In the genomic region with DNA sequence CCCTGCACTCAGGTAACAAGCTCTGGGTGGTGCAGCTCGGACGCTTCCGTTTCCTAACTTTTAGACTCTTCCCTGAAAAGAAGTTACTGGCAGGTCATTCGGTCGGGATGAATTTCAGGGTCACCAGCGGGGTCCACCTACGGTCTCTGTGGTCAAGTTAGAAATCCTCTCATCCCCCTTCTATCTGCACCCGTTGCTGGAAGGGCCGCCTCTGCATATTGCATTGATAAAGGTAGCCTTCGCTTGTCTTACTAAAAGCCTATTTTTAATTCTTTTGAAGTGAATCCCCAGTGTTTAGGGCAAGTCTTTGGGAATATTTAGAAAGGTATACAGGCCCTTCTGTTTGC, we compare ENCODE assay signal across 2 cellular contexts.
TF ChIP-seq lines count a peak whose summit lies in the region.

No MANE protein-coding gene starts in this region.

TF ChIP-seq in SK-N-SH treated with all-trans-retinoic acid at 6 μM for 48 hours, 23 proteins besides CTCF, POLR2A, EP300 and RAD21 (continued from another document):
- TF ChIP-seq, protein P1, sequence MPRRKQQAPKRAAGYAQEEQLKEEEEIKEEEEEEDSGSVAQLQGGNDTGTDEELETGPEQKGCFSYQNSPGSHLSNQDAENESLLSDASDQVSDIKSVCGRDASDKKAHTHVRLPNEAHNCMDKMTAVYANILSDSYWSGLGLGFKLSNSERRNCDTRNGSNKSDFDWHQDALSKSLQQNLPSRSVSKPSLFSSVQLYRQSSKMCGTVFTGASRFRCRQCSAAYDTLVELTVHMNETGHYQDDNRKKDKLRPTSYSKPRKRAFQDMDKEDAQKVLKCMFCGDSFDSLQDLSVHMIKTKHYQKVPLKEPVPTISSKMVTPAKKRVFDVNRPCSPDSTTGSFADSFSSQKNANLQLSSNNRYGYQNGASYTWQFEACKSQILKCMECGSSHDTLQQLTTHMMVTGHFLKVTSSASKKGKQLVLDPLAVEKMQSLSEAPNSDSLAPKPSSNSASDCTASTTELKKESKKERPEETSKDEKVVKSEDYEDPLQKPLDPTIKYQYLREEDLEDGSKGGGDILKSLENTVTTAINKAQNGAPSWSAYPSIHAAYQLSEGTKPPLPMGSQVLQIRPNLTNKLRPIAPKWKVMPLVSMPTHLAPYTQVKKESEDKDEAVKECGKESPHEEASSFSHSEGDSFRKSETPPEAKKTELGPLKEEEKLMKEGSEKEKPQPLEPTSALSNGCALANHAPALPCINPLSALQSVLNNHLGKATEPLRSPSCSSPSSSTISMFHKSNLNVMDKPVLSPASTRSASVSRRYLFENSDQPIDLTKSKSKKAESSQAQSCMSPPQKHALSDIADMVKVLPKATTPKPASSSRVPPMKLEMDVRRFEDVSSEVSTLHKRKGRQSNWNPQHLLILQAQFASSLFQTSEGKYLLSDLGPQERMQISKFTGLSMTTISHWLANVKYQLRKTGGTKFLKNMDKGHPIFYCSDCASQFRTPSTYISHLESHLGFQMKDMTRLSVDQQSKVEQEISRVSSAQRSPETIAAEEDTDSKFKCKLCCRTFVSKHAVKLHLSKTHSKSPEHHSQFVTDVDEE (CRISPR knock-in tag; IDR thresholded peaks at IDR 0.05) = no peak
- TF ChIP-seq OSR1 (CRISPR knock-in tag; IDR thresholded peaks at IDR 0.05) (no peak), TCF4 (CRISPR knock-in tag; IDR thresholded peaks at IDR 0.05; ENCODE audit: borderline replicate concordance) (no peak), ZNF8 (CRISPR knock-in tag; IDR thresholded peaks at IDR 0.05) (no peak), BACH2 (CRISPR knock-in tag; IDR thresholded peaks at IDR 0.05; ENCODE audit: borderline replicate concordance) (no peak), RARB (CRISPR knock-in tag; IDR thresholded peaks at IDR 0.05) (no peak), GLIS3 (CRISPR knock-in tag; IDR thresholded peaks at IDR 0.05) (no peak), SNAI2 (CRISPR knock-in tag; IDR thresholded peaks at IDR 0.05) (no peak), ISL1 (CRISPR knock-in tag; IDR thresholded peaks at IDR 0.05) (no peak), ZNF565 (CRISPR knock-in tag; conservative IDR thresholded peaks at IDR 0.05; ENCODE audit: low read depth) (no peak), PPARA (CRISPR knock-in tag; IDR thresholded peaks at IDR 0.05; ENCODE audit: borderline replicate concordance) (no peak), ARNTL (CRISPR knock-in tag; IDR thresholded peaks at IDR 0.05; ENCODE audit: borderline replicate concordance, low read depth) (no peak)
- TF ChIP-seq, protein P2, sequence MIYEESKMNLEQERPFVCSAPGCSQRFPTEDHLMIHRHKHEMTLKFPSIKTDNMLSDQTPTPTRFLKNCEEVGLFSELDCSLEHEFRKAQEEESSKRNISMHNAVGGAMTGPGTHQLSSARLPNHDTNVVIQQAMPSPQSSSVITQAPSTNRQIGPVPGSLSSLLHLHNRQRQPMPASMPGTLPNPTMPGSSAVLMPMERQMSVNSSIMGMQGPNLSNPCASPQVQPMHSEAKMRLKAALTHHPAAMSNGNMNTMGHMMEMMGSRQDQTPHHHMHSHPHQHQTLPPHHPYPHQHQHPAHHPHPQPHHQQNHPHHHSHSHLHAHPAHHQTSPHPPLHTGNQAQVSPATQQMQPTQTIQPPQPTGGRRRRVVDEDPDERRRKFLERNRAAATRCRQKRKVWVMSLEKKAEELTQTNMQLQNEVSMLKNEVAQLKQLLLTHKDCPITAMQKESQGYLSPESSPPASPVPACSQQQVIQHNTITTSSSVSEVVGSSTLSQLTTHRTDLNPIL (CRISPR knock-in tag; IDR thresholded peaks at IDR 0.05; ENCODE audit: low read depth) = no peak
- TF ChIP-seq, protein P3, sequence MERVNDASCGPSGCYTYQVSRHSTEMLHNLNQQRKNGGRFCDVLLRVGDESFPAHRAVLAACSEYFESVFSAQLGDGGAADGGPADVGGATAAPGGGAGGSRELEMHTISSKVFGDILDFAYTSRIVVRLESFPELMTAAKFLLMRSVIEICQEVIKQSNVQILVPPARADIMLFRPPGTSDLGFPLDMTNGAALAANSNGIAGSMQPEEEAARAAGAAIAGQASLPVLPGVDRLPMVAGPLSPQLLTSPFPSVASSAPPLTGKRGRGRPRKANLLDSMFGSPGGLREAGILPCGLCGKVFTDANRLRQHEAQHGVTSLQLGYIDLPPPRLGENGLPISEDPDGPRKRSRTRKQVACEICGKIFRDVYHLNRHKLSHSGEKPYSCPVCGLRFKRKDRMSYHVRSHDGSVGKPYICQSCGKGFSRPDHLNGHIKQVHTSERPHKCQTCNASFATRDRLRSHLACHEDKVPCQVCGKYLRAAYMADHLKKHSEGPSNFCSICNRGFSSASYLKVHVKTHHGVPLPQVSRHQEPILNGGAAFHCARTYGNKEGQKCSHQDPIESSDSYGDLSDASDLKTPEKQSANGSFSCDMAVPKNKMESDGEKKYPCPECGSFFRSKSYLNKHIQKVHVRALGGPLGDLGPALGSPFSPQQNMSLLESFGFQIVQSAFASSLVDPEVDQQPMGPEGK (CRISPR knock-in tag; IDR thresholded peaks at IDR 0.05; ENCODE audit: borderline replicate concordance) = no peak
- TF ChIP-seq, protein P4, sequence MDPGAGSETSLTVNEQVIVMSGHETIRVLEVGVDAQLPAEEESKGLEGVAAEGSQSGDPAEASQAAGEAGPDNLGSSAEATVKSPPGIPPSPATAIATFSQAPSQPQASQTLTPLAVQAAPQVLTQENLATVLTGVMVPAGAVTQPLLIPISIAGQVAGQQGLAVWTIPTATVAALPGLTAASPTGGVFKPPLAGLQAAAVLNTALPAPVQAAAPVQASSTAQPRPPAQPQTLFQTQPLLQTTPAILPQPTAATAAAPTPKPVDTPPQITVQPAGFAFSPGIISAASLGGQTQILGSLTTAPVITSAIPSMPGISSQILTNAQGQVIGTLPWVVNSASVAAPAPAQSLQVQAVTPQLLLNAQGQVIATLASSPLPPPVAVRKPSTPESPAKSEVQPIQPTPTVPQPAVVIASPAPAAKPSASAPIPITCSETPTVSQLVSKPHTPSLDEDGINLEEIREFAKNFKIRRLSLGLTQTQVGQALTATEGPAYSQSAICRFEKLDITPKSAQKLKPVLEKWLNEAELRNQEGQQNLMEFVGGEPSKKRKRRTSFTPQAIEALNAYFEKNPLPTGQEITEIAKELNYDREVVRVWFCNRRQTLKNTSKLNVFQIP (CRISPR knock-in tag; IDR thresholded peaks at IDR 0.05; ENCODE audit: borderline replicate concordance, low read depth) = no peak

TF ChIP-seq in WTC11, 78 proteins besides CTCF, POLR2A, EP300 and RAD21 (continued from another document):
- TF ChIP-seq, protein P5, sequence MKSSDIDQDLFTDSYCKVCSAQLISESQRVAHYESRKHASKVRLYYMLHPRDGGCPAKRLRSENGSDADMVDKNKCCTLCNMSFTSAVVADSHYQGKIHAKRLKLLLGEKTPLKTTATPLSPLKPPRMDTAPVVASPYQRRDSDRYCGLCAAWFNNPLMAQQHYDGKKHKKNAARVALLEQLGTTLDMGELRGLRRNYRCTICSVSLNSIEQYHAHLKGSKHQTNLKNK (CRISPR knock-in tag; IDR thresholded peaks at IDR 0.05) = no peak
- TF ChIP-seq TEAD1 (CRISPR knock-in tag; IDR thresholded peaks at IDR 0.05) (no peak), FOXJ3 (CRISPR knock-in tag; IDR thresholded peaks at IDR 0.05; ENCODE audit: borderline replicate concordance) (no peak), MXD4 (CRISPR knock-in tag; IDR thresholded peaks at IDR 0.05; ENCODE audit: borderline replicate concordance) (no peak), RELA (CRISPR knock-in tag; IDR thresholded peaks at IDR 0.05; ENCODE audit: borderline replicate concordance) (no peak), ZNF416 (CRISPR knock-in tag; IDR thresholded peaks at IDR 0.05) (no peak), NFYB (CRISPR knock-in tag; conservative IDR thresholded peaks at IDR 0.05; ENCODE audit: low read depth) (no peak), FOXK1 (CRISPR knock-in tag; IDR thresholded peaks at IDR 0.05) (no peak), NR2C2 (CRISPR knock-in tag; IDR thresholded peaks at IDR 0.05) (no peak), TP53 (CRISPR knock-in tag; IDR thresholded peaks at IDR 0.05) (no peak)
- TF ChIP-seq, protein P6, sequence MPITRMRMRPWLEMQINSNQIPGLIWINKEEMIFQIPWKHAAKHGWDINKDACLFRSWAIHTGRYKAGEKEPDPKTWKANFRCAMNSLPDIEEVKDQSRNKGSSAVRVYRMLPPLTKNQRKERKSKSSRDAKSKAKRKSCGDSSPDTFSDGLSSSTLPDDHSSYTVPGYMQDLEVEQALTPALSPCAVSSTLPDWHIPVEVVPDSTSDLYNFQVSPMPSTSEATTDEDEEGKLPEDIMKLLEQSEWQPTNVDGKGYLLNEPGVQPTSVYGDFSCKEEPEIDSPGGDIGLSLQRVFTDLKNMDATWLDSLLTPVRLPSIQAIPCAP (CRISPR knock-in tag; IDR thresholded peaks at IDR 0.05) = no peak
- TF ChIP-seq, protein P7, sequence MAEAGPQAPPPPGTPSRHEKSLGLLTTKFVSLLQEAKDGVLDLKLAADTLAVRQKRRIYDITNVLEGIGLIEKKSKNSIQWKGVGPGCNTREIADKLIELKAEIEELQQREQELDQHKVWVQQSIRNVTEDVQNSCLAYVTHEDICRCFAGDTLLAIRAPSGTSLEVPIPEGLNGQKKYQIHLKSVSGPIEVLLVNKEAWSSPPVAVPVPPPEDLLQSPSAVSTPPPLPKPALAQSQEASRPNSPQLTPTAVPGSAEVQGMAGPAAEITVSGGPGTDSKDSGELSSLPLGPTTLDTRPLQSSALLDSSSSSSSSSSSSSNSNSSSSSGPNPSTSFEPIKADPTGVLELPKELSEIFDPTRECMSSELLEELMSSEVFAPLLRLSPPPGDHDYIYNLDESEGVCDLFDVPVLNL (CRISPR knock-in tag; IDR thresholded peaks at IDR 0.05; ENCODE audit: borderline replicate concordance, low read depth) = no peak
- TF ChIP-seq, protein P8, sequence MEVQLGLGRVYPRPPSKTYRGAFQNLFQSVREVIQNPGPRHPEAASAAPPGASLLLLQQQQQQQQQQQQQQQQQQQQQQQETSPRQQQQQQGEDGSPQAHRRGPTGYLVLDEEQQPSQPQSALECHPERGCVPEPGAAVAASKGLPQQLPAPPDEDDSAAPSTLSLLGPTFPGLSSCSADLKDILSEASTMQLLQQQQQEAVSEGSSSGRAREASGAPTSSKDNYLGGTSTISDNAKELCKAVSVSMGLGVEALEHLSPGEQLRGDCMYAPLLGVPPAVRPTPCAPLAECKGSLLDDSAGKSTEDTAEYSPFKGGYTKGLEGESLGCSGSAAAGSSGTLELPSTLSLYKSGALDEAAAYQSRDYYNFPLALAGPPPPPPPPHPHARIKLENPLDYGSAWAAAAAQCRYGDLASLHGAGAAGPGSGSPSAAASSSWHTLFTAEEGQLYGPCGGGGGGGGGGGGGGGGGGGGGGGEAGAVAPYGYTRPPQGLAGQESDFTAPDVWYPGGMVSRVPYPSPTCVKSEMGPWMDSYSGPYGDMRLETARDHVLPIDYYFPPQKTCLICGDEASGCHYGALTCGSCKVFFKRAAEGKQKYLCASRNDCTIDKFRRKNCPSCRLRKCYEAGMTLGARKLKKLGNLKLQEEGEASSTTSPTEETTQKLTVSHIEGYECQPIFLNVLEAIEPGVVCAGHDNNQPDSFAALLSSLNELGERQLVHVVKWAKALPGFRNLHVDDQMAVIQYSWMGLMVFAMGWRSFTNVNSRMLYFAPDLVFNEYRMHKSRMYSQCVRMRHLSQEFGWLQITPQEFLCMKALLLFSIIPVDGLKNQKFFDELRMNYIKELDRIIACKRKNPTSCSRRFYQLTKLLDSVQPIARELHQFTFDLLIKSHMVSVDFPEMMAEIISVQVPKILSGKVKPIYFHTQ (CRISPR knock-in tag; IDR thresholded peaks at IDR 0.05) = no peak
- TF ChIP-seq, protein P9, sequence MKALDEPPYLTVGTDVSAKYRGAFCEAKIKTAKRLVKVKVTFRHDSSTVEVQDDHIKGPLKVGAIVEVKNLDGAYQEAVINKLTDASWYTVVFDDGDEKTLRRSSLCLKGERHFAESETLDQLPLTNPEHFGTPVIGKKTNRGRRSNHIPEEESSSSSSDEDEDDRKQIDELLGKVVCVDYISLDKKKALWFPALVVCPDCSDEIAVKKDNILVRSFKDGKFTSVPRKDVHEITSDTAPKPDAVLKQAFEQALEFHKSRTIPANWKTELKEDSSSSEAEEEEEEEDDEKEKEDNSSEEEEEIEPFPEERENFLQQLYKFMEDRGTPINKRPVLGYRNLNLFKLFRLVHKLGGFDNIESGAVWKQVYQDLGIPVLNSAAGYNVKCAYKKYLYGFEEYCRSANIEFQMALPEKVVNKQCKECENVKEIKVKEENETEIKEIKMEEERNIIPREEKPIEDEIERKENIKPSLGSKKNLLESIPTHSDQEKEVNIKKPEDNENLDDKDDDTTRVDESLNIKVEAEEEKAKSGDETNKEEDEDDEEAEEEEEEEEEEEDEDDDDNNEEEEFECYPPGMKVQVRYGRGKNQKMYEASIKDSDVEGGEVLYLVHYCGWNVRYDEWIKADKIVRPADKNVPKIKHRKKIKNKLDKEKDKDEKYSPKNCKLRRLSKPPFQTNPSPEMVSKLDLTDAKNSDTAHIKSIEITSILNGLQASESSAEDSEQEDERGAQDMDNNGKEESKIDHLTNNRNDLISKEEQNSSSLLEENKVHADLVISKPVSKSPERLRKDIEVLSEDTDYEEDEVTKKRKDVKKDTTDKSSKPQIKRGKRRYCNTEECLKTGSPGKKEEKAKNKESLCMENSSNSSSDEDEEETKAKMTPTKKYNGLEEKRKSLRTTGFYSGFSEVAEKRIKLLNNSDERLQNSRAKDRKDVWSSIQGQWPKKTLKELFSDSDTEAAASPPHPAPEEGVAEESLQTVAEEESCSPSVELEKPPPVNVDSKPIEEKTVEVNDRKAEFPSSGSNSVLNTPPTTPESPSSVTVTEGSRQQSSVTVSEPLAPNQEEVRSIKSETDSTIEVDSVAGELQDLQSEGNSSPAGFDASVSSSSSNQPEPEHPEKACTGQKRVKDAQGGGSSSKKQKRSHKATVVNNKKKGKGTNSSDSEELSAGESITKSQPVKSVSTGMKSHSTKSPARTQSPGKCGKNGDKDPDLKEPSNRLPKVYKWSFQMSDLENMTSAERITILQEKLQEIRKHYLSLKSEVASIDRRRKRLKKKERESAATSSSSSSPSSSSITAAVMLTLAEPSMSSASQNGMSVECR (CRISPR knock-in tag; IDR thresholded peaks at IDR 0.05; ENCODE audit: borderline replicate concordance) = no peak
